Comparison of ENCODE assay signal across 8 cellular contexts in genomic region chr12:4270016-4270669, GRCh38. TPM values are rescaled to one million over a fixed set of nuclear protein-coding genes. Genes with fewer than 3 reads are reported as not detected.
A peak's percentile ranks its signal among the peaks of the same experiment; 100 is the strongest.
DNase-seq lines count a peak whose midpoint lies in the region; TF ChIP-seq lines count a peak whose summit lies in the region.

No MANE protein-coding gene starts in this region.

- peak overlapping the region; percentile 99 for H3K4me3 Mint-ChIP-seq in activated naive CD4-positive, alpha-beta T cell treated with anti-CD3 and anti-CD28 coated beads for 36 hours

- 5% methylated on average over 31 of the region's 31 CpGs for WGBS in liver

- TF ChIP-seq CTCF in NB4 (IDR thresholded peaks at IDR 0.05; ENCODE audit: low read depth, low read length) = no peak
- no peak for TF ChIP-seq CTCF in liver (IDR thresholded peaks at IDR 0.05; ENCODE audit: low read depth, low read length, missing input control)
- no peak for TF ChIP-seq CTCF in GM13976 (IDR thresholded peaks at IDR 0.05; ENCODE audit: borderline replicate concordance, control extremely low read depth, extremely low read depth, insufficient read depth, missing control alignments)

- peak overlapping the region in 1 of 2 donors; percentile 65 for H3K27ac ChIP-seq in liver (ENCODE audit: low read depth in 1 of 2, low read length in 2 of 2)

- CTCF ChIA-PET in activated naive CD4-positive, alpha-beta T cell treated with anti-CD3 and anti-CD28 coated beads for 36 hours (lab: Charles Lee) = interaction anchor here (1.2 to 7.0 kb wide), 3 partner anchors 126 to 162 kb away, joined by 5 to 54 read pairs (median 9); no protein-coding TSS in a partner anchor

- intact Hi-C loops in activated naive CD4-positive, alpha-beta T cell treated with anti-CD3 and anti-CD28 coated beads for 36 hours (cut with micrococcal nuclease) = loop anchor here (5.0 kb wide), 2 partner anchors 237 to 283 kb away; no protein-coding TSS in a partner anchor

- peak overlapping the region; percentile 99 for H3K27ac Mint-ChIP-seq in activated naive CD4-positive, alpha-beta T cell treated with anti-CD3 and anti-CD28 coated beads for 36 hours

- H3K4me3 ChIP-seq in NB4 (ENCODE audit: low read depth, low read length) (peak overlapping the region; percentile 48), liver (ENCODE audit: low read depth in 1 of 3, low read length in 3 of 3) (peak overlapping the region in 2 of 3 donors; percentile 12 to 45)

- in situ Hi-C loops in GM13976 (cut with MboI; ENCODE audit: low sequenced_read_pairs, unreplicated experiment) = no loop called here

- H3K9me3 ChIP-seq in liver (ENCODE audit: control insufficient read depth in 4 of 4, low read length in 3 of 4) = no peaks in the 10 kb centered on the region

- TF ChIP-seq POLR2A in NB4 (IDR thresholded peaks at IDR 0.05; ENCODE audit: extremely low read depth, insufficient read length) = no peak

- peaks cover 27 to 52% (median 38%) of the 10 kb centered on the region in 4 donors for H3K4me1 ChIP-seq in liver (ENCODE audit: control insufficient read depth in 4 of 4, insufficient read depth in 4 of 4, low read length in 3 of 4)

- H3K9me3 Mint-ChIP-seq in activated naive CD4-positive, alpha-beta T cell treated with anti-CD3 and anti-CD28 coated beads for 36 hours = no peaks in the 10 kb centered on the region

- TF ChIP-seq RAD21 in liver (IDR thresholded peaks at IDR 0.05) = no peak

- peaks cover 20% of the 10 kb centered on the region for H3K4me1 Mint-ChIP-seq in activated naive CD4-positive, alpha-beta T cell treated with anti-CD3 and anti-CD28 coated beads for 36 hours (ENCODE audit: low read depth)

- H3K9ac ChIP-seq in liver (ENCODE audit: low read depth in 1 of 2, low read length in 2 of 2) = no peak overlapping the region

- no peaks in the 10 kb centered on the region for H3K27me3 Mint-ChIP-seq in activated naive CD4-positive, alpha-beta T cell treated with anti-CD3 and anti-CD28 coated beads for 36 hours (ENCODE audit: low read depth)

- DNase-seq in NB4 (ENCODE audit: low read depth) (no peak), GM13976 (ENCODE audit: low spot score) (no peak), GM19240 (ENCODE audit: insufficient read length, low spot score) (no peak), NCI-H510A treated with DMSO at 0.1 percent for 48 hours (lab: John Stamatoyannopoulos, UW) (no peak)
- peak; percentile 67 for DNase-seq in activated naive CD4-positive, alpha-beta T cell treated with anti-CD3 and anti-CD28 coated beads for 36 hours
- peak; percentile 31 for DNase-seq in stimulated activated naive CD4-positive, alpha-beta T cell treated with Interleukin-2 at 50 U/mL for 16 hours (lab: John Stamatoyannopoulos, UW)
- DNase-seq in central memory CD4-positive, alpha-beta T cell = no peak

- H3K36me3 Mint-ChIP-seq in activated naive CD4-positive, alpha-beta T cell treated with anti-CD3 and anti-CD28 coated beads for 36 hours (ENCODE audit: low read depth) = peaks cover 14% of the 10 kb centered on the region

- H3K36me3 ChIP-seq in liver (ENCODE audit: control insufficient read depth in 4 of 4, insufficient read depth in 3 of 4, low read depth in 1 of 4, low read length in 3 of 4) = no peaks in the 10 kb centered on the region

- H3K27me3 ChIP-seq in liver (ENCODE audit: control insufficient read depth in 4 of 4, insufficient read depth in 4 of 4, low read length in 3 of 4) = peaks cover 2 to 22% (median 11%) of the 10 kb centered on the region in 4 donors

TF ChIP-seq in liver, 16 proteins besides CTCF, POLR2A, EP300 and RAD21:
- TF ChIP-seq HNF4G (IDR thresholded peaks at IDR 0.05) = no peak
- no peak for TF ChIP-seq GABPA (IDR thresholded peaks at IDR 0.05 in 1 of 2, conservative IDR thresholded peaks at IDR 0.05 in 1 of 2)
- no peak for TF ChIP-seq RXRA (IDR thresholded peaks at IDR 0.05)
- no peak for TF ChIP-seq YY1 (IDR thresholded peaks at IDR 0.05)
- TF ChIP-seq NR2F2 (IDR thresholded peaks at IDR 0.05) = no peak
- TF ChIP-seq ATF3 (IDR thresholded peaks at IDR 0.05) = no peak
- no peak for TF ChIP-seq HNF4A (conservative IDR thresholded peaks at IDR 0.05)
- TF ChIP-seq FOXA1 (IDR thresholded peaks at IDR 0.05) = no peak
- TF ChIP-seq, protein P1, sequence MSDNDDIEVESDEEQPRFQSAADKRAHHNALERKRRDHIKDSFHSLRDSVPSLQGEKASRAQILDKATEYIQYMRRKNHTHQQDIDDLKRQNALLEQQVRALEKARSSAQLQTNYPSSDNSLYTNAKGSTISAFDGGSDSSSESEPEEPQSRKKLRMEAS (IDR thresholded peaks at IDR 0.05) = no peak
- TF ChIP-seq TAF1 (conservative IDR thresholded peaks at IDR 0.05) = no peak
- no peak for TF ChIP-seq JUND (IDR thresholded peaks at IDR 0.05)
- TF ChIP-seq REST (IDR thresholded peaks at IDR 0.05) = no peak
- no peak for TF ChIP-seq SP1 (IDR thresholded peaks at IDR 0.05)
- TF ChIP-seq FOXA2 (IDR thresholded peaks at IDR 0.05) = no peak
- no peak for TF ChIP-seq EGR1 (IDR thresholded peaks at IDR 0.05; ENCODE audit: low read depth in 2 of 2)
- TF ChIP-seq, protein P2, sequence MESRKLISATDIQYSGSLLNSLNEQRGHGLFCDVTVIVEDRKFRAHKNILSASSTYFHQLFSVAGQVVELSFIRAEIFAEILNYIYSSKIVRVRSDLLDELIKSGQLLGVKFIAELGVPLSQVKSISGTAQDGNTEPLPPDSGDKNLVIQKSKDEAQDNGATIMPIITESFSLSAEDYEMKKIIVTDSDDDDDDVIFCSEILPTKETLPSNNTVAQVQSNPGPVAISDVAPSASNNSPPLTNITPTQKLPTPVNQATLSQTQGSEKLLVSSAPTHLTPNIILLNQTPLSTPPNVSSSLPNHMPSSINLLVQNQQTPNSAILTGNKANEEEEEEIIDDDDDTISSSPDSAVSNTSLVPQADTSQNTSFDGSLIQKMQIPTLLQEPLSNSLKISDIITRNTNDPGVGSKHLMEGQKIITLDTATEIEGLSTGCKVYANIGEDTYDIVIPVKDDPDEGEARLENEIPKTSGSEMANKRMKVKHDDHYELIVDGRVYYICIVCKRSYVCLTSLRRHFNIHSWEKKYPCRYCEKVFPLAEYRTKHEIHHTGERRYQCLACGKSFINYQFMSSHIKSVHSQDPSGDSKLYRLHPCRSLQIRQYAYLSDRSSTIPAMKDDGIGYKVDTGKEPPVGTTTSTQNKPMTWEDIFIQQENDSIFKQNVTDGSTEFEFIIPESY (IDR thresholded peaks at IDR 0.05) = no peak
TF ChIP-seq in liver: peak in this region for 0.

RNA-seq across cellular contexts. Expression of gene CCND2, which starts 3.4 kb away (rescaled TPM):
- 100 to 1,000 TPM; 486 to 497 TPM for total RNA-seq in activated naive CD4-positive, alpha-beta T cell treated with anti-CD3 and anti-CD28 coated beads for 36 hours
- total RNA-seq in liver = 10 to 100 TPM in 1 of 2 donors, 1 to 10 TPM in 1; 2.6 to 16.5 TPM
- 1 to 10 TPM in 1 of 2 donors, under 1 TPM in 1; 0.50 to 3.3 TPM for polyA plus RNA-seq in liver

RNA-seq across cellular contexts. Expression of gene TIGAR, which starts 50.9 kb away (rescaled TPM):
- total RNA-seq in activated naive CD4-positive, alpha-beta T cell treated with anti-CD3 and anti-CD28 coated beads for 36 hours = 10 to 100 TPM; 10.3 to 12.8 TPM
- total RNA-seq in liver = 1 to 10 TPM; 1.1 to 3.3 TPM
- polyA plus RNA-seq in liver = 1 to 10 TPM in 1 of 2 donors, under 1 TPM in 1; 0.56 to 3.0 TPM

Comparison
In these comparisons a context has a peak if more than half of its experiments do, and no peak if none do; other contexts are left out.
1. DNase-seq: peak in activated naive CD4-positive, alpha-beta T cell treated with anti-CD3 and anti-CD28 coated beads for 36 hours (single experiment) and stimulated activated naive CD4-positive, alpha-beta T cell treated with Interleukin-2 at 50 U/mL for 16 hours (single experiment); none in NB4 (single experiment), GM13976 (single experiment), GM19240 (single experiment), central memory CD4-positive, alpha-beta T cell (single experiment) and NCI-H510A treated with DMSO at 0.1 percent for 48 hours (single experiment).
2. RNA of gene CCND2, which starts 3.4 kb away (total RNA-seq): 486 to 497 TPM in activated naive CD4-positive, alpha-beta T cell treated with anti-CD3 and anti-CD28 coated beads for 36 hours; 2.6 to 16.5 TPM in liver; every median in the first group is over 10 times any median in the second.